In genomic region chr5:144377207-144377606, GRCh38 we compare ENCODE assay signal across 23 cellular contexts.
"Had no signal": no experiment of that assay in that cellular context is flagged by ENCODE, and none has a peak within 500 bp of the region (broad histone marks: within the 10 kb centered on the region; RNA-seq: fewer than 3 reads in every experiment).

No MANE protein-coding gene starts in this region.

- H3K36me3 ChIP-seq: adrenal gland, breast epithelium had no signal

- H3K4me3 ChIP-seq: adrenal gland, body of pancreas, breast epithelium, PC-9 had no signal

- H3K27ac ChIP-seq: adrenal gland, body of pancreas, breast epithelium, PC-9, RWPE1 had no signal

- H3K9me3 ChIP-seq: adrenal gland, body of pancreas, breast epithelium had no signal

- H2AFZ ChIP-seq: PC-9 had no signal

- DNase-seq: activated CD4-positive, alpha-beta T cell treated with anti-CD3 and anti-CD28 coated beads for 36 hours; activated CD4-positive, alpha-beta T cell treated with anti-CD3 and anti-CD28 coated beads, Interleukin-2, amount 10 ng/mL, durations not matched to agents 7 days and 5 days; activated CD4-positive, alpha-beta T cell treated with anti-CD3 and anti-CD28 coated beads, Interleukin-2, amount 50 U/mL, for 48 hours; activated CD8-positive, alpha-beta T cell treated with anti-CD3 and anti-CD28 coated beads, Interleukin-2, amount 10 ng/mL, durations not matched to agents 7 days and 5 days; activated gamma-delta T cell; activated naive CD4-positive, alpha-beta T cell treated with Interleukin-2 at 50 U/mL for 16 hours; activated naive CD8-positive, alpha-beta T cell treated with anti-CD3 and anti-CD28 coated beads, Interleukin-2, amount 10 ng/mL, durations not matched to agents 7 days and 5 days; activated T-cell treated with anti-CD3 and anti-CD28 coated beads, Interleukin-2, amount 50 U/mL, for 24 hours; adrenal gland; body of pancreas; KG1; NCI-H1092 treated with DMSO at 0.1 percent for 48 hours; NCI-H187 treated with DMSO at 0.1 percent for 48 hours; NCI-H2081; NCI-H2227 treated with DMSO at 0.1 percent for 48 hours; NCI-H524; PC-9; SIG-M5 had no signal

- H3K27me3 ChIP-seq: adrenal gland, body of pancreas, breast epithelium had no signal

- H3K4me1 ChIP-seq: adrenal gland, breast epithelium had no signal

- H3K4me2 ChIP-seq: PC-9 had no signal

- ATAC-seq: activated CD4-positive, alpha-beta T cell treated with anti-CD3 and anti-CD28 coated beads for 36 hours; activated CD4-positive, CD25-positive, alpha-beta regulatory T cell treated with anti-CD3 and anti-CD28 coated beads, Interleukin-2, amount 50 U/mL, for 24 hours; activated CD8-positive, alpha-beta T cell treated with anti-CD3 and anti-CD28 coated beads, Interleukin-2, amount 10 ng/mL, durations not matched to agents 7 days and 5 days; body of pancreas; Right ventricle myocardium inferior; WTC11 had no signal
